ENCODE assay signal across 32 cellular contexts in the genomic region with DNA sequence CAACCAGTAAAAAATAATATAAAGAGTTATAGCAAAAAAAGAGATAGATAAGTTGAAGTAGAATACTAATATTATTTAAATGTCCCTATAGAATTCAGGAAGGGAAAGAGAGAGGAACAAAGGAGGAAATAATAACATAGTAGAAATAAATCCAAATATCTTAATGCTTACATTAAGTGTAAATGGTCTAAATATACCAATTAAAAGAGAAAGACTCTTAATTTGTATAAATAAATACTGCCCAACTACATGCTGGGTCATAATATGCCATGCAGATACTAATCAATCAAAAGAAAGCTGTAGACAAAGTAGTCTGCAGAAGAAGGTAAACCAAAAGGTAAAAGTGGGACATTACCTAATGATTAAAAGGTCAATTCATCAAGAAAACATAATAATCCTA. TPM values are rescaled to one million over a fixed set of nuclear protein-coding genes. Genes with fewer than 3 reads are reported as not detected.
"Had no signal": no experiment of that assay in that cellular context is flagged by ENCODE, and none has a peak within 500 bp of the region (broad histone marks: within the 10 kb centered on the region; RNA-seq: fewer than 3 reads in every experiment).

No MANE protein-coding gene starts in this region.

- H2AFZ ChIP-seq: hepatocyte had no signal

- H3K36me3 ChIP-seq: colonic mucosa, esophagus muscularis mucosa, esophagus squamous epithelium, gastrocnemius medialis, gastroesophageal sphincter, heart left ventricle, heart right ventricle had no signal

- ATAC-seq: effector memory CD8-positive, alpha-beta T cell; esophagus mucosa; foreskin keratinocyte; gastrocnemius medialis; gastroesophageal sphincter; heart left ventricle; heart right ventricle had no signal

- H3K4me1 ChIP-seq: colonic mucosa, esophagus muscularis mucosa, esophagus squamous epithelium, foreskin keratinocyte, gastrocnemius medialis, gastroesophageal sphincter, heart left ventricle, heart right ventricle had no signal

- H3K9me3 ChIP-seq: colonic mucosa had no signal

- FAIRE-seq: colon, endothelial cell of umbilical vein had no signal

- H3K4me2 ChIP-seq: hepatocyte had no signal

- H3K27me3 ChIP-seq: colonic mucosa, foreskin keratinocyte, gastrocnemius medialis, hepatocyte had no signal

- H3K79me2 ChIP-seq: hepatocyte had no signal

- H3K27ac ChIP-seq: colonic mucosa, coronary artery, dorsolateral prefrontal cortex, epithelial cell of prostate, esophagus muscularis mucosa, esophagus squamous epithelium, foreskin keratinocyte, gastrocnemius medialis, gastroesophageal sphincter, heart left ventricle, heart right ventricle, hepatocyte had no signal

- H3K4me3 ChIP-seq: colonic mucosa, coronary artery, dorsolateral prefrontal cortex, esophagus muscularis mucosa, esophagus squamous epithelium, gastrocnemius medialis, gastroesophageal sphincter, heart left ventricle, heart right ventricle, hepatocyte had no signal

- DNase-seq: colonic mucosa; cortex of kidney; dermis blood vessel endothelial cell; dorsolateral prefrontal cortex; effector CD4-positive, alpha-beta T cell; effector CD8-positive, alpha-beta T cell; effector memory CD4-positive, alpha-beta T cell; effector memory CD8-positive, alpha-beta T cell; endodermal cell; erythroblast; esophagus squamous epithelium; foreskin fibroblast; foreskin keratinocyte; foreskin melanocyte; gastrocnemius medialis; glutamatergic neuron; head of caudate nucleus; heart left ventricle; heart right ventricle had no signal

RNA-seq across cellular contexts. Expression of gene VIPR2, which starts 43.3 kb away (rescaled TPM):
- total RNA-seq: dermis blood vessel endothelial cell, dermis microvascular lymphatic vessel endothelial cell, endothelial cell of umbilical vein, epithelial cell of proximal tubule, fibroblast of lung, fibroblast of villous mesenchyme, foreskin keratinocyte, glomerular endothelial cell had no signal
- polyA plus RNA-seq: endothelial cell of umbilical vein, fibroblast of lung, foreskin keratinocyte had no signal
